18 cellular contexts compared by ENCODE assay signal in the genomic region with DNA sequence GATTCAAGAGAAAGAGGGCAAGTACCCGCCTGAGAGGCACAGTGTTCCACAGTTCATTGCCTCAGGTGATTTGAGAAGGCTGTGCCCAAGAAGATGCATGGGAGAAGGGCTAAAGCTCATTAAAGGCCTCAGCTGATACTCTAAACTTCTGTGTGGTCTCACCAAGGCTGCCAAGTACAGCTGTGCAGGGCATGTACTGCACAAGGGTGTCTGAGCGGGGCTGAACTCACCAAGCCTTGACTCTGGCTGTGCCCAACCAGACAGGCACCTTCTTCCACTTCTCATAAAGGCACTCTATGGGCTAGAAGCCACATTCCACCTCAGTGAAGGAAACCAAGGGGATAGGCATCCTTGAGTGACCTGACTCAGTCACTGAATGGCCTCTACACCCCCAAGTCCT. TPM values are rescaled to one million over a fixed set of nuclear protein-coding genes. Genes with fewer than 3 reads are reported as not detected.
"Had no signal": no experiment of that assay in that cellular context is flagged by ENCODE, and none has a peak within 500 bp of the region (broad histone marks: within the 10 kb centered on the region; RNA-seq: fewer than 3 reads in every experiment).

No MANE protein-coding gene starts in this region.

- ATAC-seq: activated CD4-positive, CD25-positive, alpha-beta regulatory T cell treated with anti-CD3 and anti-CD28 coated beads, Interleukin-2, amount 50 U/mL, for 24 hours; foreskin keratinocyte; heart right ventricle; left ventricle myocardium superior; stimulated activated naive B cell treated with anti-CD40 and anti-IgM and Interleukin-4, amounts not matched to agents 10 μg/mL and 1 μg/mL and 100 μg/mL, for 72 hours had no signal

- H3K27me3 ChIP-seq: esophagus muscularis mucosa, heart right ventricle, stomach had no signal

- H3K27ac ChIP-seq: foreskin keratinocyte, heart right ventricle, WERI-Rb-1 had no signal

- H3K9me3 ChIP-seq: esophagus muscularis mucosa, heart right ventricle, stomach had no signal

- DNase-seq: activated CD4-positive, alpha-beta T cell treated with anti-CD3 and anti-CD28 coated beads for 48 hours; activated CD4-positive, alpha-beta T cell treated with anti-CD3 and anti-CD28 coated beads, Interleukin-2, amount 50 U/mL, for 48 hours; activated CD8-positive, alpha-beta memory T cell treated with anti-CD3 and anti-CD28 coated beads for 24 hours; activated effector memory CD4-positive, alpha-beta T cell treated with Interleukin-2 at 50 U/mL for 16 hours; activated naive CD4-positive, alpha-beta T cell treated with anti-CD3 and anti-CD28 coated beads for 36 hours; activated naive CD8-positive, alpha-beta T cell treated with anti-CD3 and anti-CD28 coated beads for 36 hours; central memory CD4-positive, alpha-beta T cell; foreskin keratinocyte; heart right ventricle; left ventricle myocardium superior; retina; stimulated activated CD4-positive, alpha-beta T cell treated with anti-CD3 and anti-CD28 coated beads, Interleukin-15, amount 100 ng/mL, for 24 hours; stimulated activated CD4-positive, alpha-beta T cell treated with anti-CD3 and anti-CD28 coated beads, Interleukin-2, amount 100 ng/mL, for 24 hours; stimulated activated naive B cell treated with anti-CD40 and anti-IgM and Interleukin-4, amounts not matched to agents 10 μg/mL and 1 μg/mL and 100 μg/mL, for 72 hours; stomach; WERI-Rb-1 had no signal

- H3K4me1 ChIP-seq: foreskin keratinocyte had no signal

- H3K36me3 ChIP-seq: esophagus muscularis mucosa, heart right ventricle, stomach, WERI-Rb-1 had no signal

- H3K4me3 ChIP-seq: esophagus muscularis mucosa, heart right ventricle, stomach had no signal

RNA-seq across cellular contexts. Expression of a gene that starts 12.7 kb away (rescaled TPM):
- total RNA-seq: foreskin keratinocyte had no signal
